ENCODE assay signal across 18 cellular contexts in the genomic region with DNA sequence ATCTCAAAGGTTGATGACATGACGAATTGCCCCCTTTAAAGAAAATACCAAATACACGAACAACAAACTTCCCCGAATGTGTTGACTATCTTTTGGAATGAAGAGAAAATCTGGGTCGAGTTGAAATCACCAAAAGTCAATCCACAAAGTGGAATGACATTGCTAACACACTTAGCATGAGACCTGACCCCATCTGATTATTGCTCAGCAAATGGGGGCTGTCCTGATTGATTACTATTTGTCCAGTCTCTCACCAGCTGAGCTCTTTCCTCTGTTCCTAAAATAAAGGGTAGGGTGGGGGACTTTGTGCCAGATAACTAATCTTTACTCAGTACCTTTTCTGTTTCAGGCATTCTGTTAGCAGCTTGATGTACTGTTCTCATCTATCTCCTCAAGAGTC.
DNase-seq lines count a peak whose midpoint lies in the region; ATAC-seq and TF ChIP-seq lines count a peak whose summit lies in the region.
"Had no signal": no experiment of that assay in that cellular context is flagged by ENCODE, and none has a peak within 500 bp of the region (broad histone marks: within the 10 kb centered on the region; RNA-seq: fewer than 3 reads in every experiment).

No MANE protein-coding gene starts in this region.

- TF ChIP-seq CTCF in psoas muscle (IDR thresholded peaks at IDR 0.05), result no peak

- H3K27ac ChIP-seq in cingulate gyrus (ENCODE audit: low read depth, low read length) (peak overlapping the region; percentile 96), layer of hippocampus (ENCODE audit: low read depth, low read length) (peak overlapping the region; percentile 87), temporal lobe (ENCODE audit: low read depth, low read length) (peak overlapping the region; percentile 96), psoas muscle (no peak overlapping the region)
- H3K27ac ChIP-seq: BLaER1, C4-2B, GM23248 had no signal

- H3K4me1 ChIP-seq in psoas muscle, result no peaks in the 10 kb centered on the region
- H3K4me1 ChIP-seq: BLaER1, Caco-2 had no signal

- no peak for DNase-seq in DMS 273 treated with DMSO at 0.1 percent for 48 hours (lab: John Stamatoyannopoulos, UW)
- DNase-seq in psoas muscle, result no peak
- DNase-seq: Caco-2; CD4-positive, CD25-positive, alpha-beta regulatory T cell; CD8-positive, alpha-beta T cell; DMS79; EL; GDM1; GM23248; H7; HCEC 1CT had no signal

- WGBS in psoas muscle, 3 donors, result 50 to 77% (median 60%) methylated on average over 4 of the region's 4 CpGs

- intact Hi-C loops in psoas muscle (cut with DNase I), result no loop called here

- H3K36me3 ChIP-seq in psoas muscle (ENCODE audit: insufficient read depth in 1 of 2, low read depth in 1 of 2), result no peaks in the 10 kb centered on the region

- ATAC-seq in HG02870 (IDR thresholded peaks at IDR 0.05; ENCODE audit: unreplicated experiment) (no peak), psoas muscle (no peak)
- ATAC-seq: CD8-positive, alpha-beta T cell; GM12878 had no signal

- no peak overlapping the region for H3K4me3 ChIP-seq in psoas muscle
- H3K4me3 ChIP-seq: BLaER1, GM12878, GM23248 had no signal

- H3K9me3 ChIP-seq in psoas muscle, result no peaks in the 10 kb centered on the region
- H3K9me3 ChIP-seq: BLaER1 had no signal

- H3K27me3 ChIP-seq in layer of hippocampus (ENCODE audit: control insufficient read depth, insufficient read depth, low read length), result no peaks in the 10 kb centered on the region
- no peaks in the 10 kb centered on the region for H3K27me3 ChIP-seq in psoas muscle (ENCODE audit: insufficient read depth in 3 of 3, low read length in 2 of 3)
- H3K27me3 ChIP-seq: BLaER1 had no signal
